ENCODE assay signal across 34 cellular contexts in the genomic region with DNA sequence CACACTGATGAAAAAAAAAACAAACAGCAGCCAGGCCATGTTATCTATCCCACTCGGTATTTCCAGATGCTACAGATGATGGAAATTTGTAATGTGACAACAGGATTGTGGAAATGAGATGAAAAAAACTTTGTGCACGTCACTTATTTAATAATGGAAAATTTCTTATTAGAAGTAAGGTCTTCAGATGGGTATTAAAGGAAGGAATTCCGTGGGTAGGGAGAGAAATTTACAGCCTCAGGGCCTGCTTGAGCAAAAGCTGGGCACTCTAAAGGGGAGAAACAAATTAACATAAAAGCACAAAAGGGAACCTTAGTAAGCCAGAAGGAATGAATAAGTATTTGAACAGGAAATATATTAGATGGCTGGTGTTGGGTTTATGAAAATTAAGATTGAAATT. TPM values are rescaled to one million over a fixed set of nuclear protein-coding genes. Genes with fewer than 3 reads are reported as not detected.
DNase-seq lines count a peak whose midpoint lies in the region; ATAC-seq, FAIRE-seq and TF ChIP-seq lines count a peak whose summit lies in the region.
"Had no signal": no experiment of that assay in that cellular context is flagged by ENCODE, and none has a peak within 500 bp of the region (broad histone marks: within the 10 kb centered on the region; RNA-seq: fewer than 3 reads in every experiment).

No MANE protein-coding gene starts in this region.

- peaks cover 1% of the 10 kb centered on the region for H3K79me2 ChIP-seq in GM23248 (ENCODE audit: insufficient read depth)
- H3K79me2 ChIP-seq in trophoblast cell (ENCODE audit: control insufficient read depth, insufficient read depth, low read length, poor library complexity): peaks cover 5% of the 10 kb centered on the region

- ATAC-seq in HG03280 (IDR thresholded peaks at IDR 0.05; ENCODE audit: unreplicated experiment): no peak
- no peak for ATAC-seq in activated naive CD4-positive, alpha-beta T cell treated with anti-CD3 and anti-CD28 coated beads, Interleukin-2, amount 50 U/mL, for 72 hours
- ATAC-seq: A549; activated CD8-positive, alpha-beta T cell treated with anti-CD3 and anti-CD28 coated beads for 36 hours; foreskin keratinocyte; GM23338; left lobe of liver; Panc1; stimulated activated naive CD8-positive, alpha-beta T cell treated with anti-CD3 and anti-CD28 coated beads, Interleukin-15, amount 100 ng/mL, for 72 hours had no signal

- no peak for TF ChIP-seq POLR2A in Peyer's patch (IDR thresholded peaks at IDR 0.05)

- WGBS in GM23248 (ENCODE audit: low coverage in 1 of 2, low lambda C conversion rate in 2 of 2, missing lambda C conversion rate in 2 of 2), 2 experiments: 11 to 19% methylated on average over 3 of the region's 3 CpGs
- WGBS in trophoblast cell (ENCODE audit: extremely low coverage, insufficient coverage, insufficient read length): no CpG with 5 or more reads among the region's 3 CpGs

- TF ChIP-seq CTCF in bronchial epithelial cell (IDR thresholded peaks at IDR 0.05; ENCODE audit: insufficient read depth, low read length, severe bottlenecking): no peak
- no peak for TF ChIP-seq CTCF in Peyer's patch (IDR thresholded peaks at IDR 0.05)

- H3K9me3 Mint-ChIP-seq in activated naive CD4-positive, alpha-beta T cell treated with anti-CD3 and anti-CD28 coated beads, Interleukin-2, amount 50 U/mL, for 72 hours: peaks cover 0 to 5% of the 10 kb centered on the region in 2 donors
- H3K9me3 Mint-ChIP-seq: activated CD8-positive, alpha-beta T cell treated with anti-CD3 and anti-CD28 coated beads for 36 hours; GM23338; stimulated activated naive CD8-positive, alpha-beta T cell treated with anti-CD3 and anti-CD28 coated beads, Interleukin-15, amount 100 ng/mL, for 72 hours had no signal

- no peak overlapping the region for H3K14ac ChIP-seq in trophoblast cell (ENCODE audit: low read length)

- peaks cover 39% of the 10 kb centered on the region for H3F3A ChIP-seq in GM23248 (ENCODE audit: insufficient read depth)

- no peak overlapping the region for H3K27ac Mint-ChIP-seq in activated naive CD4-positive, alpha-beta T cell treated with anti-CD3 and anti-CD28 coated beads, Interleukin-2, amount 50 U/mL, for 72 hours
- H3K27ac Mint-ChIP-seq: activated CD8-positive, alpha-beta T cell treated with anti-CD3 and anti-CD28 coated beads for 36 hours; GM23338; neural progenitor cell; stimulated activated naive CD8-positive, alpha-beta T cell treated with anti-CD3 and anti-CD28 coated beads, Interleukin-15, amount 100 ng/mL, for 72 hours had no signal

- H4K91ac ChIP-seq in trophoblast cell (ENCODE audit: low read depth, low read length): no peak overlapping the region

- no peak overlapping the region for H2BK12ac ChIP-seq in trophoblast cell (ENCODE audit: low read length)

- no peaks in the 10 kb centered on the region for H4K20me1 ChIP-seq in GM23248 (ENCODE audit: insufficient read depth)

- H3K36me3 ChIP-seq in GM23248 (ENCODE audit: low read depth): no peaks in the 10 kb centered on the region
- no peaks in the 10 kb centered on the region for H3K36me3 ChIP-seq in bronchial epithelial cell (ENCODE audit: control insufficient read depth, insufficient read depth, low read length)
- no peaks in the 10 kb centered on the region for H3K36me3 ChIP-seq in trophoblast cell (ENCODE audit: control insufficient read depth in 1 of 2, insufficient read depth in 2 of 2, low read length in 2 of 2)
- H3K36me3 ChIP-seq in Peyer's patch: no peaks in the 10 kb centered on the region
- H3K36me3 ChIP-seq: neural progenitor cell, sigmoid colon, SJCRH30, transverse colon had no signal

- H3K27me3 ChIP-seq in GM23248 (replicated peaks; ENCODE audit: insufficient read depth) (no peaks in the 10 kb centered on the region), bronchial epithelial cell (ENCODE audit: control insufficient read depth, insufficient read depth, low read length) (no peaks in the 10 kb centered on the region), trophoblast cell (ENCODE audit: insufficient read depth, low read length) (no peaks in the 10 kb centered on the region), Peyer's patch (no peaks in the 10 kb centered on the region)
- H3K27me3 ChIP-seq: foreskin keratinocyte, hepatocyte, sigmoid colon, SJCRH30, transverse colon had no signal

- in situ Hi-C loops in GM23248 (cut with MboI): no loop called here

- H3K79me1 ChIP-seq in trophoblast cell (ENCODE audit: low read length): peaks cover 5% of the 10 kb centered on the region

- H2AFZ ChIP-seq in GM23248 (peak overlapping the region; percentile 64), trophoblast cell (ENCODE audit: insufficient read depth, low read length, poor library complexity) (no peak overlapping the region)
- H2AFZ ChIP-seq: GM23338, hepatocyte, neural progenitor cell had no signal

- no peak overlapping the region for H2BK120ac ChIP-seq in trophoblast cell (ENCODE audit: insufficient read depth, low read length, poor library complexity)

- H3K4me3 ChIP-seq in GM23248 (peak overlapping the region; percentile 19), bronchial epithelial cell (ENCODE audit: low read depth, low read length) (no peak overlapping the region), trophoblast cell (ENCODE audit: low read depth, low read length) (no peak overlapping the region), Peyer's patch (no peak overlapping the region)
- H3K4me3 ChIP-seq: A549, GM23338, hepatocyte, neural progenitor cell, sigmoid colon, SJCRH30, transverse colon had no signal

- H3K9me2 ChIP-seq in GM23248 (ENCODE audit: insufficient read depth): no peaks in the 10 kb centered on the region

- DNase-seq in AG08395 (ENCODE audit: low spot score): peak; percentile 28
- DNase-seq in GM23248: peak; percentile 65
- DNase-seq in bronchial epithelial cell (ENCODE audit: low read depth): peak; percentile 54
- DNase-seq in trophoblast cell: peak; percentile 40 to 70
- no peak for DNase-seq in NOMO-1 (lab: John Stamatoyannopoulos, UW; ENCODE audit: unreplicated experiment in 2 of 2)
- DNase-seq in Peyer's patch: no peak
- no peak for DNase-seq in activated naive CD4-positive, alpha-beta T cell treated with anti-CD3 and anti-CD28 coated beads, Interleukin-2, amount 50 U/mL, for 72 hours (ENCODE audit: low spot score in 2 of 2)
- DNase-seq: activated CD4-positive, alpha-beta T cell treated with anti-CD3 and anti-CD28 coated beads for 1 hour; activated CD8-positive, alpha-beta T cell treated with anti-CD3 and anti-CD28 coated beads for 36 hours; activated effector memory CD4-positive, alpha-beta T cell treated with Interleukin-2 at 50 U/mL for 16 hours; activated T-cell treated with anti-CD3 and anti-CD28 coated beads for 4 hours; effector memory CD4-positive, alpha-beta T cell; KG1; midbrain; NCI-H524 treated with DMSO at 0.1 percent for 48 hours; NK-92 treated with Interleukin-12 subunit alpha and Interleukin-12 subunit beta, amount 100 ng/mL, for 24 hours; sigmoid colon; SJCRH30; stimulated activated naive CD8-positive, alpha-beta T cell treated with anti-CD3 and anti-CD28 coated beads, Interleukin-15, amount 100 ng/mL, for 72 hours; T-helper 1 cell; transverse colon had no signal

- H4K8ac ChIP-seq in trophoblast cell (ENCODE audit: low read depth, low read length): no peak overlapping the region

- H3K9me3 ChIP-seq in GM23248 (ENCODE audit: low read depth) (no peaks in the 10 kb centered on the region), trophoblast cell (ENCODE audit: insufficient read depth, low read depth, low read length) (no peaks in the 10 kb centered on the region), Peyer's patch (no peaks in the 10 kb centered on the region)
- H3K9me3 ChIP-seq: A549, sigmoid colon, SJCRH30, transverse colon had no signal

- H3K18ac ChIP-seq in trophoblast cell (ENCODE audit: low read length): no peak overlapping the region

- H3K4me1 ChIP-seq in GM23248 (ENCODE audit: insufficient read depth): peaks cover 39% of the 10 kb centered on the region
- H3K4me1 ChIP-seq in trophoblast cell (ENCODE audit: control insufficient read depth in 1 of 2, insufficient read depth in 2 of 2, low read length in 2 of 2): peaks cover 2 to 3% of the 10 kb centered on the region in 2 experiments
- H3K4me1 ChIP-seq in Peyer's patch: peaks cover 0 to 3% (median under 1%) of the 10 kb centered on the region in 4 donors
- H3K4me1 ChIP-seq: foreskin keratinocyte, neural progenitor cell had no signal

- H4K12ac ChIP-seq in trophoblast cell (ENCODE audit: low read depth, low read length): no peak overlapping the region

- FAIRE-seq in bronchial epithelial cell (lab: Jason Lieb, UNC): no peak
- FAIRE-seq: A549, colon, D721Med, GM19239 had no signal

- no peak overlapping the region for H3K4ac ChIP-seq in trophoblast cell (ENCODE audit: low read depth, low read length)

- H2BK5ac ChIP-seq in trophoblast cell (ENCODE audit: low read depth, low read length, poor library complexity): no peak overlapping the region

- H3K4me2 ChIP-seq in GM23248 (ENCODE audit: unreplicated experiment): peak overlapping the region; percentile 67
- no peak overlapping the region for H3K4me2 ChIP-seq in trophoblast cell (ENCODE audit: low read length)
- H3K4me2 ChIP-seq: A549, GM23338, hepatocyte, neural progenitor cell had no signal

- H3K27ac ChIP-seq in GM23248 (peak overlapping the region; percentile 85), trophoblast cell (ENCODE audit: low read depth, low read length) (no peak overlapping the region), Peyer's patch (no peak overlapping the region)
- H3K27ac ChIP-seq: A549, C4-2B, foreskin keratinocyte, hepatocyte, neural progenitor cell, sigmoid colon, SJCRH30, transverse colon had no signal

- peaks cover under 1 to 10% of the 10 kb centered on the region in 2 donors for H3K36me3 Mint-ChIP-seq in activated naive CD4-positive, alpha-beta T cell treated with anti-CD3 and anti-CD28 coated beads, Interleukin-2, amount 50 U/mL, for 72 hours
- H3K36me3 Mint-ChIP-seq: brain had no signal

- no peak overlapping the region for H2AK5ac ChIP-seq in trophoblast cell (ENCODE audit: low read length)

- H3K23ac ChIP-seq in trophoblast cell (ENCODE audit: low read length): no peak overlapping the region

- peak overlapping the region; percentile 71 for H3K9ac ChIP-seq in GM23248
- no peak overlapping the region for H3K9ac ChIP-seq in trophoblast cell (ENCODE audit: low read length)
- H3K9ac ChIP-seq: neural progenitor cell had no signal

RNA-seq across cellular contexts. Expression of a gene that starts 4.2 kb away (rescaled TPM):
- 125 and 136 TPM in 2 replicates for total RNA-seq in GM23248 (2014; rRNA removed; shearing (Covaris generic))
- polyA plus RNA-seq in GM23248 (2016; fragmentation: Nextera tagmentation; extraction: Ambion mirVana): 33.0 and 35.0 TPM in 2 replicates
- total RNA-seq in bronchial epithelial cell (12.4 and 22.3 TPM in 2 replicates), Peyer's patch (100 to 1,000 TPM in 1 of 4 donors, 10 to 100 TPM in 2, 1 to 10 TPM in 1; 9.8 to 238 (median 23.4) TPM)
- polyA plus RNA-seq in trophoblast cell (2013): 14.2 and 16.6 TPM in 2 replicates
- 1 to 10 TPM; 2.0 to 7.1 TPM for total RNA-seq in activated naive CD4-positive, alpha-beta T cell treated with anti-CD3 and anti-CD28 coated beads, Interleukin-2, amount 50 U/mL, for 72 hours

RNA-seq across cellular contexts. Expression of a gene that starts 27.7 kb away (rescaled TPM):
- 2.7 and 3.1 TPM in 2 replicates for total RNA-seq in GM23248 (2014; rRNA removed; shearing (Covaris generic))
- polyA plus RNA-seq in GM23248 (2016; fragmentation: Nextera tagmentation; extraction: Ambion mirVana): 3.5 and 4.4 TPM in 2 replicates
- not detected in 2 replicates for total RNA-seq in bronchial epithelial cell
- 64.3 and 67.0 TPM in 2 replicates for polyA plus RNA-seq in trophoblast cell (2013)
- 10 to 100 TPM in 2 of 4 donors, 1 to 10 TPM in 1, not detected in 1; 4.3 to 31.2 (median 19.3) TPM for total RNA-seq in Peyer's patch
- not detected for total RNA-seq in activated naive CD4-positive, alpha-beta T cell treated with anti-CD3 and anti-CD28 coated beads, Interleukin-2, amount 50 U/mL, for 72 hours
- total RNA-seq: activated CD8-positive, alpha-beta T cell treated with anti-CD3 and anti-CD28 coated beads for 36 hours had no signal

Comparison
In these comparisons a context has a peak if more than half of its experiments do, and no peak if none do; other contexts are left out.
1. DNase-seq: peak in AG08395 (single experiment), GM23248 (single experiment), bronchial epithelial cell (single experiment) and trophoblast cell (2 of 2); none in NOMO-1 (0 of 2), Peyer's patch (0 of 3) and activated naive CD4-positive, alpha-beta T cell treated with anti-CD3 and anti-CD28 coated beads, Interleukin-2, amount 50 U/mL, for 72 hours (0 of 2).